Comparison of ENCODE assay signal across 20 cellular contexts in the genomic region with DNA sequence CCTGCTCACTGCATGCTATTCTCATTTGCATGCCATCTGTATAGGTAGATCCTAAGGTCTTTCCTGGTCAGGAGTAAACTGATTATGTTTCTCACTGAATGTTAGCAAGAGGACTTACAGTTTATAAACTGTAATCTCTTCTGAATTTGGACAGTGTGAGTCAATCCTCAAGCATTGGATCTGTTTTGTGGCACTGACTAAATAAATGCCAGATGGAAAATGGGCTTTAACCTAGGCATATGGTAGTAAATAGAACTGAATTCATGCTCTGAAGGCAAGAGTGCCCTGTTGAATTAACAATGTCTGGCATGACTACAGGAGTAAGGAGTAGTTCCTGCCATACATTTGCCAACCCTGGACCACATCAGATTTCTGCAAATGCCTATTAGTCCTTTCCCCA.
A peak's percentile ranks its signal among the peaks of the same experiment; 100 is the strongest.
DNase-seq lines count a peak whose midpoint lies in the region; ATAC-seq and TF ChIP-seq lines count a peak whose summit lies in the region.
"Had no signal": no experiment of that assay in that cellular context is flagged by ENCODE, and none has a peak within 500 bp of the region (broad histone marks: within the 10 kb centered on the region; RNA-seq: fewer than 3 reads in every experiment).

No MANE protein-coding gene starts in this region.

- H3K4me3 ChIP-seq in AG04449 (ENCODE audit: low read depth, low read length), result no peak overlapping the region
- H3K4me3 ChIP-seq: GM12878 had no signal

- CTCF ChIA-PET in AG04449 (lab: Yijun Ruan, JAX), result interaction anchor here (1.5 to 12.5 kb wide), 7 partner anchors 11 to 1096 kb away, joined by 3 to 134 read pairs (median 7); partner anchors contain the start of gene FAM181B

- DNase-seq in AG04449 (ENCODE audit: low read depth, low spot score) (peak; percentile 4), EH (ENCODE audit: low read depth) (peak; percentile 27), NCI-H446 (lab: John Stamatoyannopoulos, UW) (peak; percentile 57 to 92), fibroblast of gingiva (ENCODE audit: low read depth) (peak; percentile 64), GM20000 (ENCODE audit: low spot score) (no peak), NCI-H2196 (lab: John Stamatoyannopoulos, UW; ENCODE audit: unreplicated experiment) (no peak)
- DNase-seq: AML-193, COR-L47, DMS153, GF-D8, MV-4-11, NCI-H2029, NCI-H2171, NCI-H510A, NCI-H82, SHP77, T-helper 1 cell had no signal

- no peak for ATAC-seq in HG02759 (IDR thresholded peaks at IDR 0.05; ENCODE audit: unreplicated experiment)
- ATAC-seq in GM21360 (IDR thresholded peaks at IDR 0.05; ENCODE audit: unreplicated experiment), result no peak
- ATAC-seq: GM12878 had no signal

- POLR2A ChIA-PET in AG04449 (lab: Yijun Ruan, JAX), result no interaction called here

- TF ChIP-seq CTCF in AG04449 (IDR thresholded peaks at IDR 0.05; ENCODE audit: insufficient read depth, low read length, missing control alignments) (no peak), GM20000 (IDR thresholded peaks at IDR 0.05; ENCODE audit: extremely low read depth, missing control alignments) (no peak)

Comparison
In these comparisons a context has a peak if more than half of its experiments do, and no peak if none do; other contexts are left out.
1. DNase-seq: peak in AG04449 (single experiment), EH (single experiment), NCI-H446 (2 of 2) and fibroblast of gingiva (single experiment); none in GM20000 (single experiment) and NCI-H2196 (single experiment).